Comparison of ENCODE assay signal across 9 cellular contexts in the genomic region with DNA sequence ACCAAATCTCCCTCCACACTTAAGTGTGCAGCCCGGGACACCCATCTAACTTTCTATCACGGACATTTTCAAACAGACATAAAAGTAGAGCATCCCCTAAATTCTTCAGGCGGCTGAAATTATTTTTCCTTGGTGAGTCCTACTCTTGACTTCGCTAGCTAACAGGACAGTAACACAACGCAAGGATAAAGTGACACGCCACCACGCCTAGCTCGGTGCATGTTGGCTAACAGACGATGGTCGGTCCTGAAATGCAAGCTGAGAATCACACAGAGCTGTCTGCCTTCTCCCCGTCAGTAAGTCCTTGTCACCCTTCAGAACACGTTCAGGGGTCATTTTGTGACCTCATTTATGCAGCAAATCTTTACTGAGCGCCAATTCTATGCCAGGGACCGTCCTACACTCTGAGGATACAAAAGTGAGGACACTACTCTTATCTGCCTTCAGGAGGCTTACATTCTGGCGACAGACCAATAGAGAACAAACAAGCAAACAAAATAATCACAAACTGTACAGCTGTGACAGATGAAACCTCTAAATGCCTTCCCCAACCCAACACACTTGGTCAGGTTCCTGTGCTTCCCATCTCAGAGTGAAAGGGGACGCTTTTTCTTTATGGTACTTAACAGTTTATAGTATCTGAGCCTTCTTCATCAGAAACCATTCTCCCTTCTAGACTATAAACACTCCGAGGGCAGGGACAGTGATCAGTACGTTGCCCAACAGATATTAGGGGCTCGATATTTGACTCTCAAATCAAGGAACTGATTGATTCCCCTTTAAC. TPM values are rescaled to one million over a fixed set of nuclear protein-coding genes. Genes with fewer than 3 reads are reported as not detected.
DNase-seq lines count a peak whose midpoint lies in the region; TF ChIP-seq lines count a peak whose summit lies in the region.
"Had no signal": no experiment of that assay in that cellular context is flagged by ENCODE, and none has a peak within 500 bp of the region (broad histone marks: within the 10 kb centered on the region; RNA-seq: fewer than 3 reads in every experiment).

No MANE protein-coding gene starts in this region.

- H3K27ac ChIP-seq in left ventricle myocardium inferior (replicated peaks) (peak overlapping the region; percentile 92), breast epithelium (peak overlapping the region; percentile 82 to 88), vagina (peak overlapping the region; percentile 94)

- peaks cover 11% of the 10 kb centered on the region for H3K36me3 ChIP-seq in left ventricle myocardium inferior
- H3K36me3 ChIP-seq in breast epithelium = no peaks in the 10 kb centered on the region
- H3K36me3 ChIP-seq in vagina = no peaks in the 10 kb centered on the region

- H3K9me3 ChIP-seq in left ventricle myocardium inferior (replicated peaks) (no peaks in the 10 kb centered on the region), breast epithelium (no peaks in the 10 kb centered on the region), vagina (no peaks in the 10 kb centered on the region)

- H3K4me1 Mint-ChIP-seq in mesothelial cell of epicardium = peaks cover 15% of the 10 kb centered on the region

- TF ChIP-seq CTCF in left ventricle myocardium inferior (IDR thresholded peaks at IDR 0.05; ENCODE audit: borderline replicate concordance) = no peak
- no peak for TF ChIP-seq CTCF in breast epithelium (IDR thresholded peaks at IDR 0.05)
- TF ChIP-seq CTCF in mesothelial cell of epicardium (IDR thresholded peaks at IDR 0.05; ENCODE audit: unreplicated experiment) = no peak
- no peak for TF ChIP-seq CTCF in vagina (IDR thresholded peaks at IDR 0.05)

- no peaks in the 10 kb centered on the region for H3K9me3 Mint-ChIP-seq in mesothelial cell of epicardium

- H3K27me3 Mint-ChIP-seq in mesothelial cell of epicardium (ENCODE audit: low read depth) = no peaks in the 10 kb centered on the region

- H3K36me3 Mint-ChIP-seq in mesothelial cell of epicardium = peaks cover 7% of the 10 kb centered on the region

- no peak for TF ChIP-seq POLR2A in breast epithelium (IDR thresholded peaks at IDR 0.05)
- TF ChIP-seq POLR2A in vagina (IDR thresholded peaks at IDR 0.05) = no peak

- intact Hi-C loops in left ventricle myocardium inferior (cut with micrococcal nuclease) (no loop called here), cardiac septum (cut with DNase I) (no loop called here), breast epithelium (cut with DNase I; ENCODE audit: low total_unique reads) (no loop called here), vagina (cut with DNase I) (no loop called here)

- H3K27me3 ChIP-seq in left ventricle myocardium inferior (ENCODE audit: low read depth) (no peaks in the 10 kb centered on the region), breast epithelium (no peaks in the 10 kb centered on the region), vagina (no peaks in the 10 kb centered on the region)

- H3K27ac Mint-ChIP-seq in mesothelial cell of epicardium = no peak overlapping the region

- H3K4me3 Mint-ChIP-seq in mesothelial cell of epicardium = peak overlapping the region; percentile 78

- peak overlapping the region; percentile 88 for H3K4me3 ChIP-seq in left ventricle myocardium inferior
- H3K4me3 ChIP-seq in breast epithelium = peak overlapping the region; percentile 84 to 97 (median 92)
- peak overlapping the region; percentile 83 to 95 for H3K4me3 ChIP-seq in vagina

- DNase-seq in left ventricle myocardium inferior = no peak
- DNase-seq in cardiac septum (ENCODE audit: low spot score) = no peak
- DNase-seq in breast epithelium (ENCODE audit: low spot score in 2 of 2) = no peak
- no peak for DNase-seq in mesothelial cell of epicardium (ENCODE audit: low spot score in 2 of 2, unreplicated experiment in 2 of 2)
- DNase-seq in vagina (ENCODE audit: extremely low spot score in 2 of 2) = no peak
- no peak for DNase-seq in D341Med (ENCODE audit: low spot score)
- DNase-seq in NCI-H82 treated with DMSO at 0.1 percent for 48 hours (lab: John Stamatoyannopoulos, UW; ENCODE audit: unreplicated experiment) = no peak
- DNase-seq in stimulated activated CD4-positive, alpha-beta T cell treated with anti-CD3 and anti-CD28 coated beads, Interleukin-4, amount 100 ng/mL, for 4 hours = no peak
- DNase-seq: central memory CD4-positive, alpha-beta T cell had no signal

- H3K4me1 ChIP-seq in left ventricle myocardium inferior = peaks cover 35% of the 10 kb centered on the region
- H3K4me1 ChIP-seq in breast epithelium = no peaks in the 10 kb centered on the region
- peaks cover 32% of the 10 kb centered on the region for H3K4me1 ChIP-seq in vagina

RNA-seq across cellular contexts. Expression of a gene that starts 1.3 kb away (rescaled TPM):
- total RNA-seq in left ventricle myocardium inferior (17.9 TPM), cardiac septum (33.6 TPM), breast epithelium (10 to 100 TPM; 44.1 to 93.9 (median 65.9) TPM), mesothelial cell of epicardium (22.1 to 23.3 TPM (median 22.8 TPM) in 3 replicates), vagina (70.0 TPM)

RNA-seq across cellular contexts. Expression of a gene that starts 39.5 kb away (rescaled TPM):
- total RNA-seq in left ventricle myocardium inferior (24.4 TPM), cardiac septum (22.3 TPM), breast epithelium (10 to 100 TPM; 37.4 to 43.8 (median 38.0) TPM), mesothelial cell of epicardium (31.9 to 34.1 TPM (median 32.9 TPM) in 3 replicates), vagina (24.8 TPM)
